Comparison of ENCODE assay signal across 1 cellular context in genomic region chr20:24695529-24696225, GRCh38.
TF ChIP-seq lines count a peak whose summit lies in the region.

No MANE protein-coding gene starts in this region.

TF ChIP-seq in SK-N-SH, 30 proteins besides CTCF, POLR2A, EP300 and RAD21 (continued from another document):
- TF ChIP-seq RXRA (IDR thresholded peaks at IDR 0.05; ENCODE audit: borderline replicate concordance, low read depth) = no peak
- no peak for TF ChIP-seq REST (IDR thresholded peaks at IDR 0.05; ENCODE audit: low read depth, low read length)
